Comparison of ENCODE assay signal across 13 cellular contexts in genomic region chr21:38434913-38435533, GRCh38.
DNase-seq lines count a peak whose midpoint lies in the region; TF ChIP-seq lines count a peak whose summit lies in the region.
"Had no signal": no experiment of that assay in that cellular context is flagged by ENCODE, and none has a peak within 500 bp of the region (broad histone marks: within the 10 kb centered on the region; RNA-seq: fewer than 3 reads in every experiment).

No MANE protein-coding gene starts in this region.

- H3K36me3 Mint-ChIP-seq in nephron (ENCODE audit: low read depth), result peaks cover 4% of the 10 kb centered on the region
- H3K36me3 Mint-ChIP-seq: naive thymus-derived CD4-positive, alpha-beta T cell had no signal

- H3K36me3 ChIP-seq in PC-9 (ENCODE audit: low read depth), result no peaks in the 10 kb centered on the region
- H3K36me3 ChIP-seq: vagina had no signal

- no TSS peak for BruUV-seq in PC-9 (replicated peaks; lab: Mats Ljungman, UMichigan)

- peak; percentile 68 for DNase-seq in AG08395 (ENCODE audit: low spot score)
- no peak for DNase-seq in PC-9
- DNase-seq in dermis microvascular lymphatic vessel endothelial cell (ENCODE audit: low read depth in 2 of 2), result peak; percentile 52 to 77
- DNase-seq in NCI-H2171 (lab: John Stamatoyannopoulos, UW), result no peak
- no peak for DNase-seq in nucleus accumbens (lab: John Stamatoyannopoulos, UW)
- DNase-seq in activated CD8-positive, alpha-beta memory T cell treated with anti-CD3 and anti-CD28 coated beads, Interleukin-2, amount 50 U/mL, for 48 hours, result no peak
- no peak for DNase-seq in stimulated activated CD4-positive, alpha-beta T cell treated with anti-CD3 and anti-CD28 coated beads, Interleukin-4, amount 100 ng/mL, for 24 hours
- DNase-seq: activated CD4-positive, alpha-beta memory T cell treated with anti-CD3 and anti-CD28 coated beads, Interleukin-2, amount 10 ng/mL, durations not matched to agents 7 days and 5 days; head of caudate nucleus; naive thymus-derived CD4-positive, alpha-beta T cell; NCI-H2227 treated with DMSO at 0.1 percent for 48 hours had no signal

- no peaks in the 10 kb centered on the region for H3F3A ChIP-seq in PC-9 (ENCODE audit: insufficient read depth, low read depth)

- H3K4me2 ChIP-seq in PC-9, result 0 out of 2 replicates have a peak overlapping the region, but pooled peaks have one; percentile 13

- H2AFZ ChIP-seq in PC-9, result no peak overlapping the region

- H3K9me2 ChIP-seq in PC-9 (ENCODE audit: insufficient read depth), result no peaks in the 10 kb centered on the region

- H4K20me1 ChIP-seq in PC-9 (ENCODE audit: insufficient read depth), result no peaks in the 10 kb centered on the region

- intact Hi-C loops in PC-9 (cut with micrococcal nuclease; ENCODE audit: unreplicated experiment), result no loop called here

- H3K4me1 ChIP-seq in PC-9 (replicated peaks; ENCODE audit: insufficient read depth), result no peaks in the 10 kb centered on the region

- no peak for TF ChIP-seq CTCF in PC-9 (conservative IDR thresholded peaks at IDR 0.05)
- TF ChIP-seq CTCF in nephron (IDR thresholded peaks at IDR 0.05; ENCODE audit: unreplicated experiment in 3 of 3), result no peak

- no peaks in the 10 kb centered on the region for H3K9me3 Mint-ChIP-seq in nephron
- H3K9me3 Mint-ChIP-seq: activated CD4-positive, alpha-beta memory T cell treated with anti-CD3 and anti-CD28 coated beads, Interleukin-2, amount 10 ng/mL, durations not matched to agents 7 days and 5 days had no signal

- H3K9me3 ChIP-seq in PC-9 (ENCODE audit: insufficient read depth, low read depth), result no peaks in the 10 kb centered on the region
- H3K9me3 ChIP-seq: vagina had no signal

- H3K4me3 Mint-ChIP-seq in nephron, result peak overlapping the region in 2 of 3 experiments; percentile 40 to 55
- H3K4me3 Mint-ChIP-seq: activated CD4-positive, alpha-beta memory T cell treated with anti-CD3 and anti-CD28 coated beads, Interleukin-2, amount 10 ng/mL, durations not matched to agents 7 days and 5 days; naive thymus-derived CD4-positive, alpha-beta T cell had no signal

- POLR2A ChIA-PET in PC-9 (lab: Charles Lee; ENCODE audit: unreplicated experiment), result no interaction called here

- no peak overlapping the region for H3K4me3 ChIP-seq in PC-9
- H3K4me3 ChIP-seq: vagina had no signal

- no peaks in the 10 kb centered on the region for H3K79me2 ChIP-seq in PC-9 (ENCODE audit: low read depth)

- CTCF ChIA-PET in PC-9 (lab: Charles Lee), result no interaction called here

- H3K27ac ChIP-seq in PC-9, result no peak overlapping the region
- H3K27ac ChIP-seq: vagina had no signal

- H3K27ac Mint-ChIP-seq in nephron, result peak overlapping the region; percentile 74 to 94 (median 83)
- H3K27ac Mint-ChIP-seq: activated CD4-positive, alpha-beta memory T cell treated with anti-CD3 and anti-CD28 coated beads, Interleukin-2, amount 10 ng/mL, durations not matched to agents 7 days and 5 days; naive thymus-derived CD4-positive, alpha-beta T cell had no signal

- no peaks in the 10 kb centered on the region for H3K27me3 ChIP-seq in PC-9 (ENCODE audit: insufficient read depth, low read depth)
- H3K27me3 ChIP-seq: vagina had no signal

- peaks cover 53% of the 10 kb centered on the region for H3K4me1 Mint-ChIP-seq in nephron
- H3K4me1 Mint-ChIP-seq: activated CD4-positive, alpha-beta memory T cell treated with anti-CD3 and anti-CD28 coated beads, Interleukin-2, amount 10 ng/mL, durations not matched to agents 7 days and 5 days had no signal

- no peaks in the 10 kb centered on the region for H3K27me3 Mint-ChIP-seq in nephron (ENCODE audit: low read depth)
- H3K27me3 Mint-ChIP-seq: activated CD4-positive, alpha-beta memory T cell treated with anti-CD3 and anti-CD28 coated beads, Interleukin-2, amount 10 ng/mL, durations not matched to agents 7 days and 5 days had no signal

Comparison
In these comparisons a context has a peak if more than half of its experiments do, and no peak if none do; other contexts are left out.
1. DNase-seq: peak in AG08395 (single experiment) and dermis microvascular lymphatic vessel endothelial cell (2 of 2); none in PC-9 (0 of 2), NCI-H2171 (single experiment), nucleus accumbens (0 of 56), activated CD8-positive, alpha-beta memory T cell treated with anti-CD3 and anti-CD28 coated beads, Interleukin-2, amount 50 U/mL, for 48 hours (single experiment) and stimulated activated CD4-positive, alpha-beta T cell treated with anti-CD3 and anti-CD28 coated beads, Interleukin-4, amount 100 ng/mL, for 24 hours (single experiment).